Comparison of ENCODE assay signal across 19 cellular contexts in genomic region chr6:56375806-56376205, GRCh38.
A peak's percentile ranks its signal among the peaks of the same experiment; 100 is the strongest.
DNase-seq lines count a peak whose midpoint lies in the region; ATAC-seq and TF ChIP-seq lines count a peak whose summit lies in the region.
"Had no signal": no experiment of that assay in that cellular context is flagged by ENCODE, and none has a peak within 500 bp of the region (broad histone marks: within the 10 kb centered on the region; RNA-seq: fewer than 3 reads in every experiment).

No MANE protein-coding gene starts in this region.

- H4K8ac ChIP-seq in IMR-90 (ENCODE audit: low read depth in 2 of 2, low read length in 2 of 2) = 0 out of 4 replicates have a peak overlapping the region, but pooled peaks of 1 of the 2 experiments have one; percentile 62

- no peak overlapping the region for H2AK9ac ChIP-seq in IMR-90 (replicated peaks; ENCODE audit: low read depth, low read length, poor library complexity)

- in situ Hi-C loops in IMR-90 (cut with MboI; ENCODE audit: low sequenced_read_pairs) = no loop called here

- TF ChIP-seq POLR2A in IMR-90 (IDR thresholded peaks at IDR 0.05; ENCODE audit: low read depth, low read length) (no peak), esophagus squamous epithelium (IDR thresholded peaks at IDR 0.05) (no peak), heart left ventricle (IDR thresholded peaks at IDR 0.05) (no peak)

- no peak overlapping the region for H2AK5ac ChIP-seq in IMR-90 (ENCODE audit: low read depth, low read length)

- H3K23ac ChIP-seq in IMR-90 (ENCODE audit: low read depth, low read length) = no peak overlapping the region

- TF ChIP-seq RAD21 in IMR-90 (IDR thresholded peaks at IDR 0.05; ENCODE audit: low read length) = no peak

- BruUV-seq in IMR-90 (replicated peaks; lab: Mats Ljungman, UMichigan) = no TSS peak

- H3K18ac ChIP-seq in IMR-90 (ENCODE audit: low read depth, low read length) = no peak overlapping the region; the same call in 1 of the 2 replicates

- no peak overlapping the region for H2BK5ac ChIP-seq in IMR-90 (ENCODE audit: low read depth, low read length, poor library complexity, severe bottlenecking)

- H2BK120ac ChIP-seq in IMR-90 (ENCODE audit: low read depth, low read length) = no peak overlapping the region

- no peak for TF ChIP-seq CTCF in IMR-90 (conservative IDR thresholded peaks at IDR 0.05; ENCODE audit: low read depth, low read length)
- no peak for TF ChIP-seq CTCF in esophagus squamous epithelium (IDR thresholded peaks at IDR 0.05)
- no peak for TF ChIP-seq CTCF in parathyroid adenoma (IDR thresholded peaks at IDR 0.05)
- no peak for TF ChIP-seq CTCF in foreskin keratinocyte (conservative IDR thresholded peaks at IDR 0.05)
- no peak for TF ChIP-seq CTCF in heart left ventricle (IDR thresholded peaks at IDR 0.05)

- no peaks in the 10 kb centered on the region for H3K27me3 ChIP-seq in IMR-90 (ENCODE audit: control insufficient read depth, insufficient read depth, low read length)
- no peaks in the 10 kb centered on the region for H3K27me3 ChIP-seq in esophagus squamous epithelium
- H3K27me3 ChIP-seq in parathyroid adenoma (ENCODE audit: control insufficient read depth, insufficient read depth, low read length) = no peaks in the 10 kb centered on the region
- no peaks in the 10 kb centered on the region for H3K27me3 ChIP-seq in thymus (ENCODE audit: control insufficient read depth, insufficient read depth)
- no peaks in the 10 kb centered on the region for H3K27me3 ChIP-seq in foreskin keratinocyte
- H3K27me3 ChIP-seq in heart left ventricle = no peaks in the 10 kb centered on the region
- H3K27me3 ChIP-seq: SJCRH30 had no signal

- H3K9ac ChIP-seq in IMR-90 (ENCODE audit: low read depth, low read length) (no peak overlapping the region), parathyroid adenoma (no peak overlapping the region)

- H4K91ac ChIP-seq in IMR-90 (ENCODE audit: insufficient read depth, low read depth, low read length) = no peak overlapping the region

- no peak overlapping the region for H2AFZ ChIP-seq in IMR-90 (replicated peaks; ENCODE audit: low read length, poor library complexity)
- H2AFZ ChIP-seq in parathyroid adenoma = peak overlapping the region; percentile 24

- no peak overlapping the region for H3K56ac ChIP-seq in IMR-90 (ENCODE audit: extremely low read depth, insufficient read depth, low read length)

- CTCF ChIA-PET in IMR-90 (lab: Yijun Ruan, JAX) = no interaction called here

- dilution Hi-C loops in IMR-90 (cut with HindIII; ENCODE audit: low sequenced_read_pairs, unreplicated experiment) = no loop called here

- POLR2A ChIA-PET in IMR-90 (lab: Charles Lee; ENCODE audit: unreplicated experiment) = no interaction called here

- intact Hi-C loops in IMR-90 (cut with micrococcal nuclease) = loop anchor here (5.0 kb wide), 1 partner anchor 41 kb away; no protein-coding TSS in a partner anchor
- intact Hi-C loops in esophagus squamous epithelium (cut with DNase I) = no loop called here
- intact Hi-C loops in heart left ventricle (cut with DNase I) = loop anchor here in 2 of 10 donors (5.0 to 10.0 kb wide), 2 partner anchors 76 to 99 kb away; no protein-coding TSS in a partner anchor

- H4K5ac ChIP-seq in IMR-90 (ENCODE audit: low read depth, low read length) = no peak overlapping the region

- peak overlapping the region; percentile 4; the same call in 1 of the 3 replicates for H2BK15ac ChIP-seq in IMR-90 (ENCODE audit: low read depth, low read length)

- H3K79me1 ChIP-seq in IMR-90 (ENCODE audit: low read depth in 1 of 2, low read length in 2 of 2) = no peaks in the 10 kb centered on the region

- H3K36me3 ChIP-seq in IMR-90 (ENCODE audit: control insufficient read depth, insufficient read depth, low read length) = no peaks in the 10 kb centered on the region
- H3K36me3 ChIP-seq in esophagus squamous epithelium = no peaks in the 10 kb centered on the region
- H3K36me3 ChIP-seq in parathyroid adenoma (ENCODE audit: control insufficient read depth, insufficient read depth, low read length) = no peaks in the 10 kb centered on the region
- no peaks in the 10 kb centered on the region for H3K36me3 ChIP-seq in thymus (ENCODE audit: control insufficient read depth, insufficient read depth)
- no peaks in the 10 kb centered on the region for H3K36me3 ChIP-seq in heart left ventricle
- H3K36me3 ChIP-seq: HAP-1, SJCRH30 had no signal

- peaks cover 7% of the 10 kb centered on the region for H3K9me1 ChIP-seq in IMR-90 (ENCODE audit: insufficient read depth, low read length)

- no peak overlapping the region for H3K4me2 ChIP-seq in IMR-90 (ENCODE audit: low read depth, low read length)
- H3K4me2 ChIP-seq in parathyroid adenoma (ENCODE audit: low read length) = no peak overlapping the region

- H3K4me1 ChIP-seq in IMR-90 (ENCODE audit: control insufficient read depth, insufficient read depth, low read length) = peaks cover 8% of the 10 kb centered on the region
- H3K4me1 ChIP-seq in esophagus squamous epithelium = peaks cover 4 to 51% (median 29%) of the 10 kb centered on the region in 3 donors
- peaks cover 25% of the 10 kb centered on the region for H3K4me1 ChIP-seq in parathyroid adenoma
- H3K4me1 ChIP-seq in thymus (ENCODE audit: control insufficient read depth, insufficient read depth, low read length) = no peaks in the 10 kb centered on the region
- peaks cover 23% of the 10 kb centered on the region for H3K4me1 ChIP-seq in foreskin keratinocyte
- H3K4me1 ChIP-seq in heart left ventricle = peaks cover 4 to 47% (median 27%) of the 10 kb centered on the region in 12 donors

- no peak overlapping the region for H3K14ac ChIP-seq in IMR-90 (replicated peaks; ENCODE audit: low read depth, low read length)

- H3K79me2 ChIP-seq in parathyroid adenoma = no peaks in the 10 kb centered on the region

- WGBS in IMR-90 (ENCODE audit: extremely low coverage in 2 of 2, insufficient read length in 1 of 2), 2 experiments = no CpG with 5 or more reads among the region's 3 CpGs
- 77 to 90% methylated on average over 3 of the region's 3 CpGs for WGBS in esophagus squamous epithelium, 2 donors
- WGBS in thymus = 100% methylated on average over 3 of the region's 3 CpGs
- WGBS in heart left ventricle, 4 donors = 89 to 92% (median 90%) methylated on average over 3 of the region's 3 CpGs

- no peak overlapping the region; the same call in 1 of the 2 replicates for H3K4ac ChIP-seq in IMR-90 (ENCODE audit: low read depth, low read length)

- H3K4me3 ChIP-seq in IMR-90 (ENCODE audit: insufficient read depth, low read depth, low read length) (no peak overlapping the region), esophagus squamous epithelium (no peak overlapping the region), parathyroid adenoma (ENCODE audit: low read depth, low read length) (no peak overlapping the region), thymus (ENCODE audit: low read length) (no peak overlapping the region), heart left ventricle (no peak overlapping the region)
- H3K4me3 ChIP-seq: HAP-1, K562, SJCRH30 had no signal

- no peak overlapping the region for H2BK20ac ChIP-seq in IMR-90 (ENCODE audit: low read depth, low read length)

- H3K9me3 ChIP-seq in IMR-90 (ENCODE audit: control insufficient read depth, insufficient read depth, low read length) (no peaks in the 10 kb centered on the region), esophagus squamous epithelium (no peaks in the 10 kb centered on the region), parathyroid adenoma (ENCODE audit: control insufficient read depth, low read length) (no peaks in the 10 kb centered on the region), thymus (ENCODE audit: control insufficient read depth) (no peaks in the 10 kb centered on the region), heart left ventricle (no peaks in the 10 kb centered on the region)
- H3K9me3 ChIP-seq: HAP-1 had no signal

- ATAC-seq in IMR-90 (ENCODE audit: low read depth) (no peak), foreskin keratinocyte (no peak), heart left ventricle (no peak)
- ATAC-seq: K562, PC-3 had no signal

- DNase-seq in IMR-90 (no peak), esophagus squamous epithelium (lab: John Stamatoyannopoulos, UW) (no peak), NCI-H1417 treated with DMSO at 0.1 percent for 48 hours (lab: John Stamatoyannopoulos, UW) (no peak), kidney glomerular epithelial cell (lab: John Stamatoyannopoulos, UW) (no peak), foreskin keratinocyte (no peak), heart left ventricle (no peak)
- DNase-seq: DMS 273 treated with DMSO at 0.1 percent for 48 hours, MV-4-11, NCI-H1436, NCI-H2029, NCI-H510A, NCI-H774, PC-3 had no signal

- H4K20me1 ChIP-seq in IMR-90 (ENCODE audit: insufficient read depth, low read length) = 0 out of 2 replicates have a peak, but pooled peaks cover 2% of the 10 kb centered on the region

- H3K27ac ChIP-seq in IMR-90 (ENCODE audit: insufficient read depth, low read length) (no peak overlapping the region), esophagus squamous epithelium (peak overlapping the region; percentile 23 to 90 (median 88)), parathyroid adenoma (peak overlapping the region; percentile 84), thymus (ENCODE audit: low read depth) (peak overlapping the region; percentile 64), foreskin keratinocyte (no peak overlapping the region), heart left ventricle (peak overlapping the region in 2 of 12 donors; percentile 62 to 87)
- H3K27ac ChIP-seq: C4-2B had no signal

TF ChIP-seq in IMR-90, 13 proteins besides CTCF, POLR2A, EP300 and RAD21 (continues in another document):
- TF ChIP-seq SMC3 (IDR thresholded peaks at IDR 0.05; ENCODE audit: low read depth, low read length) (no peak), MXI1 (IDR thresholded peaks at IDR 0.05; ENCODE audit: borderline replicate concordance, low read depth, low read length) (no peak), MAFK (IDR thresholded peaks at IDR 0.05; ENCODE audit: low read depth, low read length) (no peak), NFE2L2 (IDR thresholded peaks at IDR 0.05; ENCODE audit: low read depth, low read length) (no peak), CEBPB (IDR thresholded peaks at IDR 0.05; ENCODE audit: low read depth, low read length) (no peak), CHD1 (IDR thresholded peaks at IDR 0.05; ENCODE audit: low read depth, low read length) (no peak)
- TF ChIP-seq, protein P1, sequence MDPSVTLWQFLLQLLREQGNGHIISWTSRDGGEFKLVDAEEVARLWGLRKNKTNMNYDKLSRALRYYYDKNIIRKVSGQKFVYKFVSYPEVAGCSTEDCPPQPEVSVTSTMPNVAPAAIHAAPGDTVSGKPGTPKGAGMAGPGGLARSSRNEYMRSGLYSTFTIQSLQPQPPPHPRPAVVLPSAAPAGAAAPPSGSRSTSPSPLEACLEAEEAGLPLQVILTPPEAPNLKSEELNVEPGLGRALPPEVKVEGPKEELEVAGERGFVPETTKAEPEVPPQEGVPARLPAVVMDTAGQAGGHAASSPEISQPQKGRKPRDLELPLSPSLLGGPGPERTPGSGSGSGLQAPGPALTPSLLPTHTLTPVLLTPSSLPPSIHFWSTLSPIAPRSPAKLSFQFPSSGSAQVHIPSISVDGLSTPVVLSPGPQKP (IDR thresholded peaks at IDR 0.05; ENCODE audit: borderline replicate concordance, low read depth, low read length) = no peak

Comparison
In these comparisons a context has a peak if more than half of its experiments do, and no peak if none do; other contexts are left out.
1. H3K27ac ChIP-seq: peak in esophagus squamous epithelium (4 of 4), parathyroid adenoma (single experiment) and thymus (single experiment); none in IMR-90 (single experiment) and foreskin keratinocyte (single experiment).